In genomic region chr5:145531038-145531734, GRCh38 we compare ENCODE assay signal across 11 cellular contexts.
DNase-seq lines count a peak whose midpoint lies in the region; ATAC-seq, FAIRE-seq and TF ChIP-seq lines count a peak whose summit lies in the region.
"Had no signal": no experiment of that assay in that cellular context is flagged by ENCODE, and none has a peak within 500 bp of the region (broad histone marks: within the 10 kb centered on the region; RNA-seq: fewer than 3 reads in every experiment).

No MANE protein-coding gene starts in this region.

- no peak for TF ChIP-seq POLR2A in gastroesophageal sphincter (IDR thresholded peaks at IDR 0.05)

- no peaks in the 10 kb centered on the region for H3K27me3 ChIP-seq in AG04450 (ENCODE audit: control insufficient read depth, insufficient read depth, low read length)
- H3K27me3 ChIP-seq in bronchial epithelial cell (ENCODE audit: control insufficient read depth, insufficient read depth, low read length) = no peaks in the 10 kb centered on the region
- no peaks in the 10 kb centered on the region for H3K27me3 ChIP-seq in gastroesophageal sphincter
- H3K27me3 ChIP-seq: BLaER1 had no signal

- H3K27ac ChIP-seq in AG04450 (ENCODE audit: low read depth, low read length) = no peak overlapping the region
- H3K27ac ChIP-seq in gastroesophageal sphincter = no peak overlapping the region
- H3K27ac ChIP-seq: BLaER1 had no signal

- CTCF ChIA-PET in AG04450 (lab: Charles Lee) = interaction anchor here (0.5 kb wide), 1 partner anchor 507 kb away, joined by 4 read pairs; no protein-coding TSS in a partner anchor

- no peak for TF ChIP-seq EP300 in gastroesophageal sphincter (IDR thresholded peaks at IDR 0.05)

- H3K4me3 ChIP-seq in AG04450 (ENCODE audit: low read depth, low read length) (no peak overlapping the region), bronchial epithelial cell (ENCODE audit: low read depth, low read length) (no peak overlapping the region), gastroesophageal sphincter (no peak overlapping the region)
- H3K4me3 ChIP-seq: BLaER1 had no signal

- no peak for TF ChIP-seq CTCF in AG04450 (IDR thresholded peaks at IDR 0.05; ENCODE audit: low read depth, low read length)
- no peak for TF ChIP-seq CTCF in bronchial epithelial cell (IDR thresholded peaks at IDR 0.05; ENCODE audit: insufficient read depth, low read length, severe bottlenecking)
- no peak for TF ChIP-seq CTCF in gastroesophageal sphincter (IDR thresholded peaks at IDR 0.05)

- FAIRE-seq in HTR-8/SVneo (lab: Jason Lieb, UNC) (no peak), bronchial epithelial cell (lab: Jason Lieb, UNC) (no peak)
- FAIRE-seq: endometrium had no signal

- no peak for ATAC-seq in gastroesophageal sphincter
- no peak for ATAC-seq in GM21717 (IDR thresholded peaks at IDR 0.05; ENCODE audit: unreplicated experiment)

- no peaks in the 10 kb centered on the region for H3K4me1 ChIP-seq in gastroesophageal sphincter
- H3K4me1 ChIP-seq: BLaER1 had no signal

- H3K9me3 ChIP-seq in AG04450 (ENCODE audit: control insufficient read depth, insufficient read depth, low read length) (no peaks in the 10 kb centered on the region), gastroesophageal sphincter (no peaks in the 10 kb centered on the region)
- H3K9me3 ChIP-seq: BLaER1 had no signal

- POLR2A ChIA-PET in AG04450 (lab: Yijun Ruan, JAX) = no interaction called here

- DNase-seq in AG04450 (ENCODE audit: low read depth, low spot score) = peak; percentile 47
- DNase-seq in HTR-8/SVneo (ENCODE audit: insufficient read length, low spot score) = peak; percentile 45
- DNase-seq in bronchial epithelial cell (ENCODE audit: low read depth) = peak; percentile 94
- peak; percentile 13 to 94 for DNase-seq in lung microvascular endothelial cell (ENCODE audit: low read depth in 2 of 2)
- DNase-seq in NCI-H526 treated with DMSO at 0.1 percent for 48 hours (lab: John Stamatoyannopoulos, UW) = no peak
- no peak for DNase-seq in NCI-H1436 treated with DMSO at 0.1 percent for 48 hours (lab: John Stamatoyannopoulos, UW)
- DNase-seq: NCI-H524 treated with DMSO at 0.1 percent for 48 hours had no signal

- no peaks in the 10 kb centered on the region for H3K36me3 ChIP-seq in bronchial epithelial cell (ENCODE audit: control insufficient read depth, insufficient read depth, low read length)
- no peaks in the 10 kb centered on the region for H3K36me3 ChIP-seq in gastroesophageal sphincter
- H3K36me3 ChIP-seq: BLaER1 had no signal

- 37 to 40% methylated on average over 4 to 5 of the region's 5 CpGs for WGBS in gastroesophageal sphincter (ENCODE audit: low coverage in 1 of 2), 2 donors

Comparison
In these comparisons a context has a peak if more than half of its experiments do, and no peak if none do; other contexts are left out.
1. DNase-seq: peak in AG04450 (single experiment), HTR-8/SVneo (single experiment), bronchial epithelial cell (single experiment) and lung microvascular endothelial cell (2 of 2); none in NCI-H526 treated with DMSO at 0.1 percent for 48 hours (single experiment) and NCI-H1436 treated with DMSO at 0.1 percent for 48 hours (single experiment).